10 cellular contexts compared by ENCODE assay signal in the genomic region with DNA sequence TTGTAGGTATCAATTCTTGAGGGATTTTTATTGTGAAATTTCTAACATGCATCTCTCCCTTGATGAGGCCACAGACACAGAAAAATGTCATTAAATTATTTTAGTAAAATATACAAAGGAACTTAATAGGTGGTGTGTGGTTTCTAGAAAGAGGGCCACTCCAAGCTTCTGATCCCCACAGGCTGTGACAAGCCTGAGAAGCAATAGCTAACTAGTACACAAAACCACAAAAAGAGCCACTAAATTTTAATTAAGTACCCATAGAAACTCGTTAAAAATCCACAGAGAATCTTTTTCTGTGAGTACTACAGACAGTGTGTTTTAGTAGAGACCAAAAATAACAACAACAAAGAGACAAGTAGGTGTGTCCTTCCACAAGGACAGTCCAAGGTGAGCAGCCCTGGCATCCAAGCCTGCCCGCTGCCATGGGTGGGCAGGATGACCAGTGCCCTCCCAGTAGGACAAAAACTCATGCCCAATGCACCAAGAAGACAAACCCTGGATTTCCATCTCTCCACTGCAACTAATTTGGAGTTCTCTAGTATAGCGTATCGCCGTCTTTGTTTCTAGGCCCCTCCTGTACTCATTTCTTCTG.
DNase-seq lines count a peak whose midpoint lies in the region; ATAC-seq lines count a peak whose summit lies in the region.
"Had no signal": no experiment of that assay in that cellular context is flagged by ENCODE, and none has a peak within 500 bp of the region (broad histone marks: within the 10 kb centered on the region; RNA-seq: fewer than 3 reads in every experiment).

No MANE protein-coding gene starts in this region.

- H3K4me1 ChIP-seq in mesodermal cell (ENCODE audit: control insufficient read depth, insufficient read depth, low read length, poor library complexity, severe bottlenecking) = peaks cover 40% of the 10 kb centered on the region

- peak overlapping the region; percentile 39 for H3K27ac Mint-ChIP-seq in activated T-cell treated with anti-CD3 and anti-CD28 coated beads, Interleukin-2, amount 50 U/mL, for 72 hours
- H3K27ac Mint-ChIP-seq in activated naive CD8-positive, alpha-beta T cell treated with anti-CD3 and anti-CD28 coated beads for 36 hours = peak overlapping the region; percentile 95

- H3K36me3 ChIP-seq in mesodermal cell (ENCODE audit: control insufficient read depth, insufficient read depth, low read length) = peaks cover 60% of the 10 kb centered on the region

- no peaks in the 10 kb centered on the region for H3K9me3 ChIP-seq in mesodermal cell (ENCODE audit: control insufficient read depth, low read length)
- H3K9me3 ChIP-seq: HAP-1 had no signal

- peaks cover 96% of the 10 kb centered on the region for H3K4me1 Mint-ChIP-seq in activated T-cell treated with anti-CD3 and anti-CD28 coated beads, Interleukin-2, amount 50 U/mL, for 72 hours (ENCODE audit: low read depth)
- H3K4me1 Mint-ChIP-seq in activated naive CD8-positive, alpha-beta T cell treated with anti-CD3 and anti-CD28 coated beads for 36 hours = peaks cover 91% of the 10 kb centered on the region

- no peak overlapping the region for H3K4me3 ChIP-seq in mesodermal cell (ENCODE audit: extremely low read depth, insufficient read depth, low read length, poor library complexity, severe bottlenecking)
- H3K4me3 ChIP-seq: HAP-1 had no signal

- peak overlapping the region; percentile 11 for H3K27ac ChIP-seq in mesodermal cell (ENCODE audit: low read depth, low read length, severe bottlenecking)
- peak overlapping the region; percentile 71 for H3K27ac ChIP-seq in temporal lobe (ENCODE audit: low read depth, low read length)

- no peaks in the 10 kb centered on the region for H3K27me3 Mint-ChIP-seq in activated T-cell treated with anti-CD3 and anti-CD28 coated beads, Interleukin-2, amount 50 U/mL, for 72 hours (ENCODE audit: low read depth)
- no peaks in the 10 kb centered on the region for H3K27me3 Mint-ChIP-seq in activated naive CD8-positive, alpha-beta T cell treated with anti-CD3 and anti-CD28 coated beads for 36 hours

- peak overlapping the region; percentile 67 to 73 for H3K4me3 Mint-ChIP-seq in activated T-cell treated with anti-CD3 and anti-CD28 coated beads, Interleukin-2, amount 50 U/mL, for 72 hours
- peak overlapping the region; percentile 46 for H3K4me3 Mint-ChIP-seq in activated naive CD8-positive, alpha-beta T cell treated with anti-CD3 and anti-CD28 coated beads for 36 hours

- WGBS in mesodermal cell (ENCODE audit: insufficient coverage in 2 of 2), 2 experiments = 96% methylated on average over 4 to 5 of the region's 5 CpGs

- peaks cover 5 to 11% of the 10 kb centered on the region in 2 donors for H3K36me3 Mint-ChIP-seq in activated T-cell treated with anti-CD3 and anti-CD28 coated beads, Interleukin-2, amount 50 U/mL, for 72 hours (ENCODE audit: insufficient read depth in 2 of 2)
- H3K36me3 Mint-ChIP-seq in activated naive CD8-positive, alpha-beta T cell treated with anti-CD3 and anti-CD28 coated beads for 36 hours = peaks cover 38% of the 10 kb centered on the region

- DNase-seq in activated T-cell treated with anti-CD3 and anti-CD28 coated beads, Interleukin-2, amount 50 U/mL, for 72 hours = no peak
- DNase-seq in activated T-cell treated with anti-CD3 and anti-CD28 coated beads, Interleukin-2, amount 50 U/mL, for 1 hour = no peak
- DNase-seq in activated naive CD8-positive, alpha-beta T cell treated with anti-CD3 and anti-CD28 coated beads for 36 hours = no peak
- DNase-seq in NCI-H226 (no peak), NCI-H2081 (lab: John Stamatoyannopoulos, UW) (no peak)
- no peak for DNase-seq in NK-92 treated with Interleukin-12 subunit alpha and Interleukin-12 subunit beta, amount 100 ng/mL, for 24 hours (lab: John Stamatoyannopoulos, UW)
- DNase-seq: GDM1 had no signal

- ATAC-seq in activated T-cell treated with anti-CD3 and anti-CD28 coated beads, Interleukin-2, amount 50 U/mL, for 72 hours (replicated peaks in 1 of 2) = no peak

- no peaks in the 10 kb centered on the region for H3K9me3 Mint-ChIP-seq in activated T-cell treated with anti-CD3 and anti-CD28 coated beads, Interleukin-2, amount 50 U/mL, for 72 hours
- no peaks in the 10 kb centered on the region for H3K9me3 Mint-ChIP-seq in activated naive CD8-positive, alpha-beta T cell treated with anti-CD3 and anti-CD28 coated beads for 36 hours
